22 cellular contexts compared by ENCODE assay signal in the genomic region with DNA sequence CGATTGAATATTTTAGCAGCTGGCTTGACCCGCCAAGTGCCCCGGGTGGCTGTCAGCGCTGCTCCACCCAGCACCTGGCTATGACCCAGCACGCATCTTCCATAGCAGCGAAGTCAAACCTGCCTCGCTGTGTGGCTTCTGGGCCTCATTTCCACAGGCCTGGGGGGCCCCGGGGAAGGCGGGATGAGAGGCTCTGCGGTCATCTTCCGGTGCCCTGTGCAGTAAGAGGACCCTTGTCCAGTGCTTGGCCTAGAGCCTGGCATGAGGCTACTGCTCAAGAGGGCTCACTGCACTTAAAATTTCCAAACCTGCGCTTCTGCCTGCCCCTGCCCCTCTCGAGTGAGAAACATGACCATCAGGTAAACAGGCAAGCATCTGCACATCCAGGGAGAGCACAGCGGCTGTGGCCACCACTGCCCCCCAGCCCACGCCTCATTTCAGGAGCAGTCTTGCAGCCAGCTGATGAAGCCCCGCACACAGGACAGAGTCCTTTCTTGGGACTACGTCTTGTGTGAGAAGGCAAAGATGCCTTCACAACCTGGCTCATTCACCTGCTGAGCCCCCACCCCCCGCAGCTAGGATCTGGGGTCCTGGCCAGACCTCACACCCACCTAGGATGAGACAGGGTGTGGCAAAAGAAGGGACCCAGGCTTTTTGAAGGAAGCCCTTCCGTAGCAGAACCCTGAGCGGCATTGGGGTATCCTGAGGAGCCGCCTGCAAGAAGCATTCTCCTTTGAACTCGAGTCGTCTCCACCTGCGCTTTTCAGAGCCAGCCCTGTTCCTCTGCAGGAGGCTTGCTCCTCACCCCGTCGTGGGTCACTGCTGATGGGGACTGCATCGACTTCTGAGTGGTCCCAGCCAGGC.
DNase-seq lines count a peak whose midpoint lies in the region; ATAC-seq and TF ChIP-seq lines count a peak whose summit lies in the region.
"Had no signal": no experiment of that assay in that cellular context is flagged by ENCODE, and none has a peak within 500 bp of the region (broad histone marks: within the 10 kb centered on the region; RNA-seq: fewer than 3 reads in every experiment).

No MANE protein-coding gene starts in this region.

- H3K36me3 Mint-ChIP-seq in GM23338 (ENCODE audit: low read depth): no peaks in the 10 kb centered on the region; the same call in 2 of the 3 replicates
- no peaks in the 10 kb centered on the region for H3K36me3 Mint-ChIP-seq in osteocyte (ENCODE audit: unreplicated experiment)
- H3K36me3 Mint-ChIP-seq: CD8-positive, alpha-beta T cell had no signal

- H3K36me3 ChIP-seq in GM23338 (ENCODE audit: insufficient read depth): no peaks in the 10 kb centered on the region; the same call in 1 of the 2 replicates
- H3K36me3 ChIP-seq: breast epithelium, esophagus squamous epithelium, SJSA1 had no signal

- H3K79me2 ChIP-seq in GM23338 (replicated peaks; ENCODE audit: insufficient read depth): no peaks in the 10 kb centered on the region

- no peak overlapping the region for H3K27ac Mint-ChIP-seq in GM23338
- no peak overlapping the region for H3K27ac Mint-ChIP-seq in osteocyte (ENCODE audit: unreplicated experiment)
- H3K27ac Mint-ChIP-seq: activated B cell treated with CpG ODN at 0.5 μM for 24 hours; activated CD8-positive, alpha-beta T cell treated with anti-CD3 and anti-CD28 coated beads for 36 hours; activated T-helper 17 cell treated with anti-CD3 and anti-CD28 coated beads, Interleukin-2, amount 50 U/mL, for 72 hours; CD8-positive, alpha-beta T cell; IgD-negative memory B cell had no signal

- no peak overlapping the region for H3K4me2 ChIP-seq in GM23338

- peaks cover 28% of the 10 kb centered on the region for H3K27me3 ChIP-seq in GM23338 (ENCODE audit: insufficient read depth)

- H3K9me2 ChIP-seq in GM23338 (ENCODE audit: insufficient read depth): no peaks in the 10 kb centered on the region

- no peak overlapping the region for H3K27ac ChIP-seq in GM23338 (ENCODE audit: low read depth)
- H3K27ac ChIP-seq: breast epithelium, esophagus squamous epithelium, SJSA1 had no signal

- no peak for ATAC-seq in GM23338
- ATAC-seq in GM18520 (IDR thresholded peaks at IDR 0.05; ENCODE audit: unreplicated experiment): no peak
- ATAC-seq in GM21717 (IDR thresholded peaks at IDR 0.05; ENCODE audit: unreplicated experiment): no peak
- ATAC-seq: activated CD8-positive, alpha-beta T cell treated with anti-CD3 and anti-CD28 coated beads for 36 hours; CD8-positive, alpha-beta T cell; left colon had no signal

- H3K27me3 Mint-ChIP-seq in GM23338 (ENCODE audit: insufficient read depth, low read depth, poor library complexity): peaks cover 54% of the 10 kb centered on the region
- H3K27me3 Mint-ChIP-seq in osteocyte (ENCODE audit: unreplicated experiment): peaks cover 76% of the 10 kb centered on the region

- H3K4me3 ChIP-seq in GM23338: no peak overlapping the region
- H3K4me3 ChIP-seq: esophagus squamous epithelium, SJSA1 had no signal

- H3K9me3 Mint-ChIP-seq in GM23338 (no peaks in the 10 kb centered on the region; the same call in 2 of the 3 replicates), osteocyte (ENCODE audit: unreplicated experiment) (no peaks in the 10 kb centered on the region)
- H3K9me3 Mint-ChIP-seq: activated B cell treated with CpG ODN at 0.5 μM for 24 hours; activated CD8-positive, alpha-beta T cell treated with anti-CD3 and anti-CD28 coated beads for 36 hours; activated T-helper 17 cell treated with anti-CD3 and anti-CD28 coated beads, Interleukin-2, amount 50 U/mL, for 72 hours; CD8-positive, alpha-beta T cell had no signal

- H4K20me1 ChIP-seq in GM23338 (replicated peaks; ENCODE audit: insufficient read depth): no peaks in the 10 kb centered on the region

- H3K4me3 Mint-ChIP-seq in GM23338 (no peak overlapping the region; the same call in 2 of the 3 replicates), osteocyte (ENCODE audit: unreplicated experiment) (no peak overlapping the region)
- H3K4me3 Mint-ChIP-seq: activated B cell treated with CpG ODN at 0.5 μM for 24 hours; activated CD8-positive, alpha-beta T cell treated with anti-CD3 and anti-CD28 coated beads for 36 hours; activated T-helper 17 cell treated with anti-CD3 and anti-CD28 coated beads, Interleukin-2, amount 50 U/mL, for 72 hours; CD8-positive, alpha-beta T cell had no signal

- peaks cover 71% of the 10 kb centered on the region for H3K4me1 Mint-ChIP-seq in GM23338
- H3K4me1 Mint-ChIP-seq in osteocyte (ENCODE audit: unreplicated experiment): peaks cover 4% of the 10 kb centered on the region

- H2AFZ ChIP-seq in GM23338: 0 out of 2 replicates have a peak overlapping the region, but pooled peaks have one; percentile 23

- H3K4me1 ChIP-seq in GM23338 (ENCODE audit: insufficient read depth): peaks cover 52% of the 10 kb centered on the region
- H3K4me1 ChIP-seq: breast epithelium, SJSA1 had no signal

- TF ChIP-seq CTCF in GM23338 (conservative IDR thresholded peaks at IDR 0.05; ENCODE audit: low read depth in 2 of 2) (no peak), osteocyte (IDR thresholded peaks at IDR 0.05) (no peak)

- DNase-seq in AG20443 (ENCODE audit: low spot score) (peak; percentile 3), GM23338 (ENCODE audit: low spot score) (no peak), cerebellum (ENCODE audit: low spot score) (peak; percentile 54), osteocyte (ENCODE audit: extremely low spot score, unreplicated experiment) (peak; percentile 81), RKO (ENCODE audit: low spot score) (no peak), GM19240 (ENCODE audit: insufficient read length, low spot score) (no peak)
- DNase-seq: activated B cell treated with CpG ODN at 0.5 μM for 24 hours; activated CD8-positive, alpha-beta T cell treated with anti-CD3 and anti-CD28 coated beads for 36 hours; DND-41; esophagus squamous epithelium; left colon; midbrain; NCI-H526 treated with DMSO at 0.1 percent for 48 hours; stimulated activated CD4-positive, alpha-beta T cell treated with anti-CD3 and anti-CD28 coated beads, Interleukin-12 subunit alpha, Interleukin-12 subunit beta, amount 100 ng/mL, for 4 hours; T-helper 2 cell had no signal

- H3F3A ChIP-seq in GM23338 (replicated peaks; ENCODE audit: low read depth): peaks cover 5% of the 10 kb centered on the region; the same call in 1 of the 2 replicates

TF ChIP-seq in GM23338, 12 proteins besides CTCF, POLR2A, EP300 and RAD21:
- TF ChIP-seq, protein P1, sequence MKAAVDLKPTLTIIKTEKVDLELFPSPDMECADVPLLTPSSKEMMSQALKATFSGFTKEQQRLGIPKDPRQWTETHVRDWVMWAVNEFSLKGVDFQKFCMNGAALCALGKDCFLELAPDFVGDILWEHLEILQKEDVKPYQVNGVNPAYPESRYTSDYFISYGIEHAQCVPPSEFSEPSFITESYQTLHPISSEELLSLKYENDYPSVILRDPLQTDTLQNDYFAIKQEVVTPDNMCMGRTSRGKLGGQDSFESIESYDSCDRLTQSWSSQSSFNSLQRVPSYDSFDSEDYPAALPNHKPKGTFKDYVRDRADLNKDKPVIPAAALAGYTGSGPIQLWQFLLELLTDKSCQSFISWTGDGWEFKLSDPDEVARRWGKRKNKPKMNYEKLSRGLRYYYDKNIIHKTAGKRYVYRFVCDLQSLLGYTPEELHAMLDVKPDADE (IDR thresholded peaks at IDR 0.05): no peak
- TF ChIP-seq JUNB (IDR thresholded peaks at IDR 0.05; ENCODE audit: unreplicated experiment) (no peak), STAT1 (IDR thresholded peaks at IDR 0.05; ENCODE audit: unreplicated experiment) (no peak), ZNF114 (CRISPR knock-in tag; IDR thresholded peaks at IDR 0.05) (no peak), EZH2 (IDR thresholded peaks at IDR 0.05; ENCODE audit: low read depth, unreplicated experiment) (no peak), EZH2phosphoT487 (IDR thresholded peaks at IDR 0.05; ENCODE audit: unreplicated experiment) (no peak), ZNF331 (CRISPR knock-in tag; IDR thresholded peaks at IDR 0.05; ENCODE audit: low read depth) (no peak), POLR2AphosphoS5 (IDR thresholded peaks at IDR 0.05; ENCODE audit: low read depth) (no peak), NANOG (IDR thresholded peaks at IDR 0.05; ENCODE audit: borderline replicate concordance) (no peak), REST (IDR thresholded peaks at IDR 0.05; ENCODE audit: unreplicated experiment) (no peak)

Comparison
In these comparisons a context has a peak if more than half of its experiments do, and no peak if none do; other contexts are left out.
1. DNase-seq: peak in AG20443 (single experiment), cerebellum (single experiment) and osteocyte (single experiment); none in GM23338 (single experiment), RKO (single experiment) and GM19240 (single experiment).